8 cellular contexts compared by ENCODE assay signal in the genomic region with DNA sequence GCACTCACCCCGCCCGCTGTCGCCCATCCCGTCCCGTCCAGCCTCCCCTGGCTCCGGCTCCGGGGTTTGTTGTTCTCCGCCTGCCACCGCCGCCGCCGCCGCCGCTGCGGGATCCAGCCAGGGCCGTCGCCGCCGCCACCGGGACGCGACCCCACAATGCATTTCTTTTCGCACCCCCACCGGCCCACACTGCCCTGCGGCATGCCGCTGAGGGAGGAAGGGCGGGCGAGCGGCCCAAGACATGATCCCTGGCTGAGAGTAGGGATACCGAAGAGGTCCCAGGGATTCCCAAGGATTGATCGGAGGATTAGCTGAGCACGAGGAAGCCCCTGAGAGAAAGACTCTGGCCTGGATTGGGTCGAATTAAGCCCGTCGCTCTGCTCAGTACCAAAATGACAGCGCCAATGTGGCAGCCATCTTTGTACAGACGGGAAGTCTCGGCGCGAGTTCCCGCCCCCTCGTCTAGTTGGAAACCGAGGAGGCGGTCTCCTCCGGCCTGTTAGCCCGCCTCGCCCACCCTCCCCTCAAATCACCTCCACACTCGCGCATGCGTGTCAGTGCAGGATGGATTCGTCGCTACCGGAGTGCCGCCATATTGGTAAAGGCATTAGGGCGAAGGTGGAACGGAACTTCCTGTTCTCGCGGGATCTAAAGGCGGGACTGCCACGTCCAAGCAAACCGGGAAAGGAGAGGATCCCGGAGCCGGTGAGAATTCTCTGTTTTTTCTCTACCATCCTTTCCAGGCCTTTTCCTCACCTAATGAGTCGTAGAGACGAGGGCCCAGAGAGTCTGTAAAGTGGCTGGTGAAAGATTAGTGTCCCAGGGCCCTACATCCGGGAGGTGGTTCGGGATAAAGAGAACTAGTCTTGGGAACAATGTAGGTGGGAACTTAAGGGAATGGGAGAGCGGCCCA. TPM values are rescaled to one million over a fixed set of nuclear protein-coding genes. Genes with fewer than 3 reads are reported as not detected.
DNase-seq lines count a peak whose midpoint lies in the region; ATAC-seq and TF ChIP-seq lines count a peak whose summit lies in the region.

Gene RXRB, minus strand, starts transcription at position 432 of the 913 bp plus-strand sequence. Its CDS starts 189 bp downstream, at position 243.
A gene with protein sequence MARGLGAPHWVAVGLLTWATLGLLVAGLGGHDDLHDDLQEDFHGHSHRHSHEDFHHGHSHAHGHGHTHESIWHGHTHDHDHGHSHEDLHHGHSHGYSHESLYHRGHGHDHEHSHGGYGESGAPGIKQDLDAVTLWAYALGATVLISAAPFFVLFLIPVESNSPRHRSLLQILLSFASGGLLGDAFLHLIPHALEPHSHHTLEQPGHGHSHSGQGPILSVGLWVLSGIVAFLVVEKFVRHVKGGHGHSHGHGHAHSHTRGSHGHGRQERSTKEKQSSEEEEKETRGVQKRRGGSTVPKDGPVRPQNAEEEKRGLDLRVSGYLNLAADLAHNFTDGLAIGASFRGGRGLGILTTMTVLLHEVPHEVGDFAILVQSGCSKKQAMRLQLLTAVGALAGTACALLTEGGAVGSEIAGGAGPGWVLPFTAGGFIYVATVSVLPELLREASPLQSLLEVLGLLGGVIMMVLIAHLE (plus strand): TSS at position 634 of the 913 bp plus-strand sequence. CDS start 379 bp downstream, outside the sequence.

- TF ChIP-seq CTCF in cardiac muscle cell (IDR thresholded peaks at IDR 0.05; ENCODE audit: low read depth, low read length) (no peak), parathyroid adenoma (IDR thresholded peaks at IDR 0.05) (no peak), tibial artery (IDR thresholded peaks at IDR 0.05) (peak in 1 of 2 experiments; percentile 7)

- peak within 1 kb of the TSS; percentile 83 for H3K4me2 ChIP-seq in parathyroid adenoma (ENCODE audit: low read length)

- ATAC-seq in HG02840 (IDR thresholded peaks at IDR 0.05; ENCODE audit: low FRiP score, unreplicated experiment) = peak; percentile 49

- TF ChIP-seq POLR2A in GM10847 (IDR thresholded peaks at IDR 0.05; ENCODE audit: extremely low read depth, insufficient read length) = peak; percentile 86

- H3K4me1 ChIP-seq in cardiac muscle cell (ENCODE audit: low read depth) = peaks cover 17% of the 10 kb centered on the region
- H3K4me1 ChIP-seq in parathyroid adenoma = peaks cover 28% of the 10 kb centered on the region
- peaks cover 0 to 70% (median 56%) of the 10 kb centered on the region in 4 donors for H3K4me1 ChIP-seq in tibial artery

- H2AFZ ChIP-seq in parathyroid adenoma = peak within 1 kb of the TSS; percentile 98

- intact Hi-C loops in tibial artery (cut with DNase I; ENCODE audit: low total_unique reads) = loop anchor here (5.0 kb wide), 1 partner anchor 303 kb away; no protein-coding TSS in a partner anchor

- 0 to 1% (median 0%) methylated on average over 54 to 68 of the region's 68 CpGs for WGBS in adipose tissue, 3 donors

- H3K4me3 ChIP-seq in cardiac muscle cell (peak within 1 kb of the TSS; percentile 66), parathyroid adenoma (ENCODE audit: low read depth, low read length) (peak within 1 kb of the TSS; percentile 81), tibial artery (peak within 1 kb of the TSS; percentile 80 to 95)

- peaks cover 36% of the 10 kb centered on the region for H3K79me2 ChIP-seq in parathyroid adenoma

- H3K27ac ChIP-seq in adipose tissue (ENCODE audit: low read depth, low read length) (peak within 1 kb of the TSS; percentile 66), cardiac muscle cell (peak within 1 kb of the TSS; percentile 95), parathyroid adenoma (peak within 1 kb of the TSS; percentile 100), tibial artery (peak within 1 kb of the TSS; percentile 93 to 94)

- peaks cover 17% of the 10 kb centered on the region for H3K36me3 ChIP-seq in cardiac muscle cell
- no peaks in the 10 kb centered on the region for H3K36me3 ChIP-seq in parathyroid adenoma (ENCODE audit: control insufficient read depth, insufficient read depth, low read length)
- H3K36me3 ChIP-seq in tibial artery = peaks cover 28 to 48% (median 38%) of the 10 kb centered on the region in 3 donors

- peak within 1 kb of the TSS; percentile 98 for H3K9ac ChIP-seq in parathyroid adenoma

- peak; percentile 96 for DNase-seq in NCI-H146 treated with DMSO at 0.1 percent for 48 hours (lab: John Stamatoyannopoulos, UW; ENCODE audit: unreplicated experiment)
- peak; percentile 99 to 100 (median 99) for DNase-seq in T-helper 1 cell
- DNase-seq in cardiac muscle cell (ENCODE audit: low read depth in 1 of 2, low spot score in 1 of 2) = peak; percentile 99 to 100
- DNase-seq in tibial artery = peak; percentile 100

- H3K27me3 ChIP-seq in cardiac muscle cell (no peaks in the 10 kb centered on the region), parathyroid adenoma (ENCODE audit: control insufficient read depth, insufficient read depth, low read length) (no peaks in the 10 kb centered on the region), tibial artery (no peaks in the 10 kb centered on the region)

- H3K9me3 ChIP-seq in cardiac muscle cell (ENCODE audit: low read depth) = no peaks in the 10 kb centered on the region
- H3K9me3 ChIP-seq in parathyroid adenoma (ENCODE audit: control insufficient read depth, low read length) = no peaks in the 10 kb centered on the region
- no peaks in the 10 kb centered on the region for H3K9me3 ChIP-seq in tibial artery

RNA-seq across cellular contexts. Expression of gene RXRB, which starts in this region (rescaled TPM):
- polyA plus RNA-seq in adipose tissue = 10 to 100 TPM; 22.7 to 31.3 (median 29.6) TPM
- total RNA-seq in cardiac muscle cell = 38.1 and 46.7 TPM in 2 replicates
- polyA plus RNA-seq in cardiac muscle cell = 37.8 and 39.6 TPM in 2 replicates

RNA-seq across cellular contexts. Expression of the second gene that starts in this region (rescaled TPM):
- polyA plus RNA-seq in adipose tissue (100 to 1,000 TPM in 1 of 3 donors, 10 to 100 TPM in 2; 51.4 to 112 (median 72.1) TPM), cardiac muscle cell (35.1 and 51.3 TPM in 2 replicates)
- 147 and 150 TPM in 2 replicates for total RNA-seq in cardiac muscle cell

Comparison
In these comparisons a context has a peak if more than half of its experiments do, and no peak if none do; other contexts are left out.
1. Peak in every context shown above with its lines: DNase-seq, ATAC-seq, H3K4me3 ChIP-seq and H3K27ac ChIP-seq.